ENCODE assay signal across 16 cellular contexts in genomic region chrX:20347486-20347885, GRCh38.
"Had no signal": no experiment of that assay in that cellular context is flagged by ENCODE, and none has a peak within 500 bp of the region (broad histone marks: within the 10 kb centered on the region; RNA-seq: fewer than 3 reads in every experiment).

No MANE protein-coding gene starts in this region.

- ATAC-seq: activated CD4-positive, alpha-beta T cell treated with anti-CD3 and anti-CD28 coated beads for 36 hours; activated naive CD4-positive, alpha-beta T cell treated with anti-CD3 and anti-CD28 coated beads, Interleukin-2, amount 50 U/mL, for 72 hours; T-helper 17 cell; upper lobe of right lung had no signal

- H3K27ac ChIP-seq: thoracic aorta, upper lobe of right lung, WERI-Rb-1 had no signal

- DNase-seq: activated CD4-positive, alpha-beta memory T cell treated with anti-CD3 and anti-CD28 coated beads for 36 hours; activated CD4-positive, alpha-beta T cell treated with anti-CD3 and anti-CD28 coated beads for 36 hours; activated effector memory CD4-positive, alpha-beta T cell treated with Interleukin-2 at 50 U/mL for 16 hours; activated T-cell treated with anti-CD3 and anti-CD28 coated beads, Interleukin-2, amount 50 U/mL, for 24 hours; amygdala; effector memory CD4-positive, alpha-beta T cell; mesendoderm; occipital lobe; sigmoid colon; stimulated activated CD4-positive, alpha-beta T cell treated with anti-CD3 and anti-CD28 coated beads, Interleukin-12 subunit alpha, Interleukin-12 subunit beta, amount 100 ng/mL, for 4 hours; stimulated activated CD4-positive, alpha-beta T cell treated with anti-CD3 and anti-CD28 coated beads, Interleukin-2, amount 100 ng/mL, for 24 hours; T-helper 17 cell; upper lobe of right lung; WERI-Rb-1 had no signal

- H3K27me3 ChIP-seq: sigmoid colon, upper lobe of right lung had no signal

- H3K4me1 ChIP-seq: upper lobe of right lung had no signal

- H3K9me3 ChIP-seq: sigmoid colon, thoracic aorta, upper lobe of right lung had no signal

- H3K4me3 ChIP-seq: sigmoid colon, thoracic aorta, upper lobe of right lung had no signal

- H3K36me3 ChIP-seq: sigmoid colon, thoracic aorta, upper lobe of right lung, WERI-Rb-1 had no signal
